Comparison of ENCODE assay signal across 11 cellular contexts in genomic region chr3:187974857-187975257, GRCh38.
DNase-seq lines count a peak whose midpoint lies in the region; ATAC-seq and TF ChIP-seq lines count a peak whose summit lies in the region.
"Had no signal": no experiment of that assay in that cellular context is flagged by ENCODE, and none has a peak within 500 bp of the region (broad histone marks: within the 10 kb centered on the region; RNA-seq: fewer than 3 reads in every experiment).

No MANE protein-coding gene starts in this region.

- peak overlapping the region; percentile 82 for H3K4me3 Mint-ChIP-seq in activated naive CD8-positive, alpha-beta T cell
- peak overlapping the region; percentile 43 to 82 (median 74) for H3K4me3 Mint-ChIP-seq in naive thymus-derived CD8-positive, alpha-beta T cell

- H3K36me3 Mint-ChIP-seq in activated naive CD8-positive, alpha-beta T cell: peaks cover 2% of the 10 kb centered on the region
- peaks cover 0 to 4% (median 0%) of the 10 kb centered on the region in 3 donors for H3K36me3 Mint-ChIP-seq in naive thymus-derived CD8-positive, alpha-beta T cell

- H3K9ac ChIP-seq in colonic mucosa (ENCODE audit: low read depth in 2 of 2, low read length in 2 of 2): no peak overlapping the region

- in situ Hi-C loops in Caki2 (cut with HindIII; ENCODE audit: low pct_unique_long_range_greater_than_20kb, low sequenced_read_pairs): no loop called here

- ATAC-seq in naive thymus-derived CD8-positive, alpha-beta T cell: peak; percentile 41 to 43
- ATAC-seq in HG03521 (IDR thresholded peaks at IDR 0.05; ENCODE audit: unreplicated experiment): no peak
- ATAC-seq in GM21737 (IDR thresholded peaks at IDR 0.05; ENCODE audit: unreplicated experiment): no peak

- no peaks in the 10 kb centered on the region for H3K27me3 Mint-ChIP-seq in activated naive CD8-positive, alpha-beta T cell
- H3K27me3 Mint-ChIP-seq in naive thymus-derived CD8-positive, alpha-beta T cell: no peaks in the 10 kb centered on the region

- H3K27ac Mint-ChIP-seq in activated naive CD8-positive, alpha-beta T cell: peak overlapping the region; percentile 98
- peak overlapping the region; percentile 31 to 88 (median 67) for H3K27ac Mint-ChIP-seq in naive thymus-derived CD8-positive, alpha-beta T cell

- POLR2A ChIA-PET in naive thymus-derived CD8-positive, alpha-beta T cell (lab: Charles Lee): no interaction called here

- H3K4me1 Mint-ChIP-seq in activated naive CD8-positive, alpha-beta T cell (ENCODE audit: low read depth): peaks cover 55% of the 10 kb centered on the region
- peaks cover 28 to 59% (median 47%) of the 10 kb centered on the region in 4 donors for H3K4me1 Mint-ChIP-seq in naive thymus-derived CD8-positive, alpha-beta T cell

- intact Hi-C loops in colonic mucosa (cut with DNase I): no loop called here

- no peaks in the 10 kb centered on the region for H3K36me3 ChIP-seq in colonic mucosa
- H3K36me3 ChIP-seq: ascending aorta, right atrium auricular region had no signal

- no peak for TF ChIP-seq CTCF in colonic mucosa (IDR thresholded peaks at IDR 0.05)

- no peaks in the 10 kb centered on the region for H3K9me3 ChIP-seq in colonic mucosa
- H3K9me3 ChIP-seq: ascending aorta had no signal

- DNase-seq in Caki2 (ENCODE audit: low read depth) (peak; percentile 32), NCI-H146 treated with DMSO at 0.1 percent for 48 hours (lab: John Stamatoyannopoulos, UW; ENCODE audit: unreplicated experiment) (no peak), colonic mucosa (no peak)
- peak; percentile 69 for DNase-seq in Jurkat, Clone E6-1 (ENCODE audit: low read depth, low spot score)
- peak in 3 of 10 donors; percentile 25 to 38 (median 30) for DNase-seq in naive thymus-derived CD8-positive, alpha-beta T cell
- DNase-seq: NCI-H524 treated with DMSO at 0.1 percent for 48 hours had no signal

- H3K27me3 ChIP-seq in colonic mucosa: no peaks in the 10 kb centered on the region
- H3K27me3 ChIP-seq: ascending aorta, right atrium auricular region had no signal

- H3K9me3 Mint-ChIP-seq in activated naive CD8-positive, alpha-beta T cell (ENCODE audit: low read depth): no peaks in the 10 kb centered on the region
- peaks cover 0 to 8% (median 0%) of the 10 kb centered on the region in 9 donors for H3K9me3 Mint-ChIP-seq in naive thymus-derived CD8-positive, alpha-beta T cell

- H3K4me1 ChIP-seq in colonic mucosa: no peaks in the 10 kb centered on the region
- H3K4me1 ChIP-seq: ascending aorta had no signal

- H3K27ac ChIP-seq in colonic mucosa: no peak overlapping the region
- H3K27ac ChIP-seq: ascending aorta, right atrium auricular region had no signal

- H3K4me3 ChIP-seq in Jurkat, Clone E6-1 (ENCODE audit: low read length): peak overlapping the region; percentile 1
- no peak overlapping the region for H3K4me3 ChIP-seq in colonic mucosa
- H3K4me3 ChIP-seq: ascending aorta, right atrium auricular region had no signal

Comparison
In these comparisons a context has a peak if more than half of its experiments do, and no peak if none do; other contexts are left out.
1. DNase-seq: peak in Caki2 (single experiment) and Jurkat, Clone E6-1 (single experiment); none in NCI-H146 treated with DMSO at 0.1 percent for 48 hours (single experiment) and colonic mucosa (single experiment).
2. ATAC-seq: peak in naive thymus-derived CD8-positive, alpha-beta T cell (2 of 2); none in HG03521 (single experiment) and GM21737 (single experiment).